15 cellular contexts compared by ENCODE assay signal in the genomic region with DNA sequence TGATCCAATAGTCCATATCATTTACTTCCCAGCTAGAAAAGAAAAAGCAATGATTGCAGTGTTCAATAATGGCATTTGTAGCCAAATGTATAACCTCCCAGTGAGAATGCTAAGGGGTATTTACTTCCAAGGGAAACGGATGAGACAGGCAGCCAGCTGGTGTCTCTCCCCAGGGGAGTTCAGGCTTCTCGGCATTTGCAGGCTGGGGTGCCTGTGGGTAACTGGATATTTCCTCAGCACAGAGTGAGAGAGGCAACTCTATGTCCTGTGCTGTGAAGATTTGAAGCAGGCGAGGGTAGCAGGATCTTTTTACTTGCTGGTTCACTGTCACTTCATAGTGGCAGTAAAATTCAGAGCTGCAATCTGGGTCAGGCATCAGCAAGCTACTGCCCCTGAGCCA.
"Had no signal": no experiment of that assay in that cellular context is flagged by ENCODE, and none has a peak within 500 bp of the region (broad histone marks: within the 10 kb centered on the region; RNA-seq: fewer than 3 reads in every experiment).

No MANE protein-coding gene starts in this region.

- H3K36me3 ChIP-seq: gastrocnemius medialis had no signal

- H3K27ac Mint-ChIP-seq: activated CD4-positive, alpha-beta memory T cell treated with anti-CD3 and anti-CD28 coated beads for 36 hours; activated CD8-positive, alpha-beta memory T cell treated with anti-CD3 and anti-CD28 coated beads, Interleukin-2, amount 10 ng/mL, durations not matched to agents 7 days and 5 days; activated naive CD4-positive, alpha-beta T cell treated with anti-CD3 and anti-CD28 coated beads, Interleukin-2, amount 10 ng/mL, durations not matched to agents 7 days and 5 days; activated T-cell treated with anti-CD3 and anti-CD28 coated beads, Interleukin-2, amount 50 U/mL, for 24 hours; naive thymus-derived CD8-positive, alpha-beta T cell; progenitor cell of endocrine pancreas; stimulated activated naive CD8-positive, alpha-beta T cell treated with anti-CD3 and anti-CD28 coated beads, Interleukin-15, amount 100 ng/mL, for 72 hours; type B pancreatic cell had no signal

- H3K27me3 Mint-ChIP-seq: activated CD8-positive, alpha-beta memory T cell treated with anti-CD3 and anti-CD28 coated beads, Interleukin-2, amount 10 ng/mL, durations not matched to agents 7 days and 5 days; activated naive CD4-positive, alpha-beta T cell treated with anti-CD3 and anti-CD28 coated beads, Interleukin-2, amount 10 ng/mL, durations not matched to agents 7 days and 5 days; activated T-cell treated with anti-CD3 and anti-CD28 coated beads, Interleukin-2, amount 50 U/mL, for 24 hours had no signal

- H3K9me3 Mint-ChIP-seq: activated CD4-positive, alpha-beta memory T cell treated with anti-CD3 and anti-CD28 coated beads for 36 hours; activated naive CD4-positive, alpha-beta T cell treated with anti-CD3 and anti-CD28 coated beads, Interleukin-2, amount 10 ng/mL, durations not matched to agents 7 days and 5 days; activated T-cell treated with anti-CD3 and anti-CD28 coated beads, Interleukin-2, amount 50 U/mL, for 24 hours; type B pancreatic cell had no signal

- H3K27ac ChIP-seq: gastrocnemius medialis, VCaP had no signal

- H3K4me3 Mint-ChIP-seq: activated CD4-positive, alpha-beta memory T cell treated with anti-CD3 and anti-CD28 coated beads for 36 hours; activated CD8-positive, alpha-beta memory T cell treated with anti-CD3 and anti-CD28 coated beads, Interleukin-2, amount 10 ng/mL, durations not matched to agents 7 days and 5 days; activated naive CD4-positive, alpha-beta T cell treated with anti-CD3 and anti-CD28 coated beads, Interleukin-2, amount 10 ng/mL, durations not matched to agents 7 days and 5 days; activated T-cell treated with anti-CD3 and anti-CD28 coated beads, Interleukin-2, amount 50 U/mL, for 24 hours; naive thymus-derived CD8-positive, alpha-beta T cell; stimulated activated naive CD8-positive, alpha-beta T cell treated with anti-CD3 and anti-CD28 coated beads, Interleukin-15, amount 100 ng/mL, for 72 hours; type B pancreatic cell had no signal

- H3K4me3 ChIP-seq: gastrocnemius medialis, mucosa of descending colon had no signal

- H3K4me1 Mint-ChIP-seq: activated CD8-positive, alpha-beta memory T cell treated with anti-CD3 and anti-CD28 coated beads, Interleukin-2, amount 10 ng/mL, durations not matched to agents 7 days and 5 days; activated naive CD4-positive, alpha-beta T cell treated with anti-CD3 and anti-CD28 coated beads, Interleukin-2, amount 10 ng/mL, durations not matched to agents 7 days and 5 days; naive thymus-derived CD8-positive, alpha-beta T cell; stimulated activated naive CD8-positive, alpha-beta T cell treated with anti-CD3 and anti-CD28 coated beads, Interleukin-15, amount 100 ng/mL, for 72 hours had no signal

- ATAC-seq: activated CD8-positive, alpha-beta memory T cell treated with anti-CD3 and anti-CD28 coated beads, Interleukin-2, amount 10 ng/mL, durations not matched to agents 7 days and 5 days; gastrocnemius medialis; left lobe of liver; mucosa of descending colon; naive thymus-derived CD8-positive, alpha-beta T cell; right cardiac atrium; stimulated activated naive CD8-positive, alpha-beta T cell treated with anti-CD3 and anti-CD28 coated beads, Interleukin-15, amount 100 ng/mL, for 72 hours had no signal

- DNase-seq: activated CD4-positive, alpha-beta memory T cell treated with anti-CD3 and anti-CD28 coated beads for 36 hours; activated CD8-positive, alpha-beta memory T cell treated with anti-CD3 and anti-CD28 coated beads, Interleukin-2, amount 10 ng/mL, durations not matched to agents 7 days and 5 days; activated naive CD4-positive, alpha-beta T cell treated with anti-CD3 and anti-CD28 coated beads, Interleukin-2, amount 10 ng/mL, durations not matched to agents 7 days and 5 days; activated T-cell treated with anti-CD3 and anti-CD28 coated beads, Interleukin-2, amount 50 U/mL, for 24 hours; dermis blood vessel endothelial cell; gastrocnemius medialis; mucosa of descending colon; naive thymus-derived CD8-positive, alpha-beta T cell; nucleus accumbens; right cardiac atrium; stimulated activated naive CD8-positive, alpha-beta T cell treated with anti-CD3 and anti-CD28 coated beads, Interleukin-15, amount 100 ng/mL, for 72 hours had no signal

- H3K9me3 ChIP-seq: gastrocnemius medialis, mucosa of descending colon had no signal

- H3K36me3 Mint-ChIP-seq: activated CD4-positive, alpha-beta memory T cell treated with anti-CD3 and anti-CD28 coated beads for 36 hours; activated CD8-positive, alpha-beta memory T cell treated with anti-CD3 and anti-CD28 coated beads, Interleukin-2, amount 10 ng/mL, durations not matched to agents 7 days and 5 days; activated naive CD4-positive, alpha-beta T cell treated with anti-CD3 and anti-CD28 coated beads, Interleukin-2, amount 10 ng/mL, durations not matched to agents 7 days and 5 days; naive thymus-derived CD8-positive, alpha-beta T cell; type B pancreatic cell had no signal

- H3K27me3 ChIP-seq: gastrocnemius medialis had no signal

- H3K4me1 ChIP-seq: gastrocnemius medialis had no signal
